In genomic region chr7:149241695-149242094, GRCh38 we compare ENCODE assay signal across 1 cellular context.
A peak's percentile ranks its signal among the peaks of the same experiment; 100 is the strongest.
TF ChIP-seq lines count a peak whose summit lies in the region.

No MANE protein-coding gene starts in this region.

TF ChIP-seq in K562, 482 proteins besides CTCF, POLR2A, EP300 and RAD21:
- TF ChIP-seq, protein P1, sequence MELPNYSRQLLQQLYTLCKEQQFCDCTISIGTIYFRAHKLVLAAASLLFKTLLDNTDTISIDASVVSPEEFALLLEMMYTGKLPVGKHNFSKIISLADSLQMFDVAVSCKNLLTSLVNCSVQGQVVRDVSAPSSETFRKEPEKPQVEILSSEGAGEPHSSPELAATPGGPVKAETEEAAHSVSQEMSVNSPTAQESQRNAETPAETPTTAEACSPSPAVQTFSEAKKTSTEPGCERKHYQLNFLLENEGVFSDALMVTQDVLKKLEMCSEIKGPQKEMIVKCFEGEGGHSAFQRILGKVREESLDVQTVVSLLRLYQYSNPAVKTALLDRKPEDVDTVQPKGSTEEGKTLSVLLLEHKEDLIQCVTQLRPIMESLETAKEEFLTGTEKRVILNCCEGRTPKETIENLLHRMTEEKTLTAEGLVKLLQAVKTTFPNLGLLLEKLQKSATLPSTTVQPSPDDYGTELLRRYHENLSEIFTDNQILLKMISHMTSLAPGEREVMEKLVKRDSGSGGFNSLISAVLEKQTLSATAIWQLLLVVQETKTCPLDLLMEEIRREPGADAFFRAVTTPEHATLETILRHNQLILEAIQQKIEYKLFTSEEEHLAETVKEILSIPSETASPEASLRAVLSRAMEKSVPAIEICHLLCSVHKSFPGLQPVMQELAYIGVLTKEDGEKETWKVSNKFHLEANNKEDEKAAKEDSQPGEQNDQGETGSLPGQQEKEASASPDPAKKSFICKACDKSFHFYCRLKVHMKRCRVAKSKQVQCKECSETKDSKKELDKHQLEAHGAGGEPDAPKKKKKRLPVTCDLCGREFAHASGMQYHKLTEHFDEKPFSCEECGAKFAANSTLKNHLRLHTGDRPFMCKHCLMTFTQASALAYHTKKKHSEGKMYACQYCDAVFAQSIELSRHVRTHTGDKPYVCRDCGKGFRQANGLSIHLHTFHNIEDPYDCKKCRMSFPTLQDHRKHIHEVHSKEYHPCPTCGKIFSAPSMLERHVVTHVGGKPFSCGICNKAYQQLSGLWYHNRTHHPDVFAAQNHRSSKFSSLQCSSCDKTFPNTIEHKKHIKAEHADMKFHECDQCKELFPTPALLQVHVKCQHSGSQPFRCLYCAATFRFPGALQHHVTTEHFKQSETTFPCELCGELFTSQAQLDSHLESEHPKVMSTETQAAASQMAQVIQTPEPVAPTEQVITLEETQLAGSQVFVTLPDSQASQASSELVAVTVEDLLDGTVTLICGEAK (IDR thresholded peaks at IDR 0.05): no peak
- TF ChIP-seq, protein P1 (CRISPR knock-in tag; IDR thresholded peaks at IDR 0.05): 0 out of 2 replicates have a peak, but pooled peaks have one; percentile 3
- TF ChIP-seq TFAM (CRISPR knock-in tag; conservative IDR thresholded peaks at IDR 0.05): no peak
